9 cellular contexts compared by ENCODE assay signal in genomic region chr21:44083631-44084291, GRCh38. TPM values are rescaled to one million over a fixed set of nuclear protein-coding genes. Genes with fewer than 3 reads are reported as not detected.
A peak's percentile ranks its signal among the peaks of the same experiment; 100 is the strongest.
DNase-seq lines count a peak whose midpoint lies in the region; FAIRE-seq and TF ChIP-seq lines count a peak whose summit lies in the region.
"Had no signal": no experiment of that assay in that cellular context is flagged by ENCODE, and none has a peak within 500 bp of the region (broad histone marks: within the 10 kb centered on the region; RNA-seq: fewer than 3 reads in every experiment).

No MANE protein-coding gene starts in this region.

- H3K27me3 ChIP-seq in subcutaneous abdominal adipose tissue (ENCODE audit: control insufficient read depth in 5 of 5, insufficient read depth in 4 of 5, low read length in 5 of 5), result no peaks in the 10 kb centered on the region

- peaks cover 14 to 90% (median 82%) of the 10 kb centered on the region in 5 donors for H3K36me3 ChIP-seq in subcutaneous abdominal adipose tissue (ENCODE audit: control insufficient read depth in 5 of 5, insufficient read depth in 5 of 5, low read length in 5 of 5)

- H3K4me1 ChIP-seq in subcutaneous abdominal adipose tissue (ENCODE audit: control insufficient read depth in 5 of 5, insufficient read depth in 5 of 5, low read length in 5 of 5), result peaks cover 2 to 44% (median 23%) of the 10 kb centered on the region in 5 donors

- H3K27me3 Mint-ChIP-seq in activated naive CD8-positive, alpha-beta T cell, result no peaks in the 10 kb centered on the region
- H3K27me3 Mint-ChIP-seq in mesothelial cell of epicardium (ENCODE audit: low read depth), result no peaks in the 10 kb centered on the region

- H3K4me1 Mint-ChIP-seq in activated naive CD8-positive, alpha-beta T cell (ENCODE audit: low read depth), result peaks cover 89% of the 10 kb centered on the region
- peaks cover 20% of the 10 kb centered on the region for H3K4me1 Mint-ChIP-seq in mesothelial cell of epicardium

- FAIRE-seq in D721Med (lab: Jason Lieb, UNC), result no peak

- peak overlapping the region; percentile 75 for H3K4me3 Mint-ChIP-seq in activated naive CD8-positive, alpha-beta T cell
- H3K4me3 Mint-ChIP-seq in mesothelial cell of epicardium, result no peak overlapping the region

- peak overlapping the region; percentile 95 for H3K27ac Mint-ChIP-seq in activated naive CD8-positive, alpha-beta T cell
- H3K27ac Mint-ChIP-seq in mesothelial cell of epicardium, result peak overlapping the region; percentile 95

- DNase-seq in activated CD4-positive, alpha-beta T cell treated with anti-CD3 and anti-CD28 coated beads for 48 hours, result peak; percentile 77
- DNase-seq in mesothelial cell of epicardium (ENCODE audit: low spot score in 2 of 2, unreplicated experiment in 2 of 2), result no peak
- DNase-seq in HK-2 (ENCODE audit: unreplicated experiment), result no peak
- DNase-seq in D721Med (ENCODE audit: insufficient read length, low spot score), result no peak
- no peak for DNase-seq in COR-L47 (lab: John Stamatoyannopoulos, UW)
- no peak for DNase-seq in SHP77 treated with DMSO at 0.1 percent for 48 hours (lab: John Stamatoyannopoulos, UW)
- DNase-seq: NCI-H187 had no signal

- no peaks in the 10 kb centered on the region for H3K9me3 Mint-ChIP-seq in activated naive CD8-positive, alpha-beta T cell (ENCODE audit: low read depth)
- H3K9me3 Mint-ChIP-seq in mesothelial cell of epicardium, result no peaks in the 10 kb centered on the region

- peaks cover 25% of the 10 kb centered on the region for H3K36me3 Mint-ChIP-seq in activated naive CD8-positive, alpha-beta T cell
- H3K36me3 Mint-ChIP-seq in mesothelial cell of epicardium, result peaks cover 36% of the 10 kb centered on the region

- H3K4me3 ChIP-seq in subcutaneous abdominal adipose tissue (ENCODE audit: low read depth in 1 of 5, low read length in 5 of 5), result no peak overlapping the region

- H3K9me3 ChIP-seq in subcutaneous abdominal adipose tissue (ENCODE audit: control insufficient read depth in 5 of 5, low read length in 5 of 5), result no peaks in the 10 kb centered on the region

- H3K27ac ChIP-seq in subcutaneous abdominal adipose tissue (ENCODE audit: low read depth, low read length), result peak overlapping the region; percentile 30

- peak overlapping the region in 2 of 5 donors; percentile 19 to 52 for H3K9ac ChIP-seq in subcutaneous abdominal adipose tissue (ENCODE audit: low read length in 5 of 5)

- TF ChIP-seq CTCF in mesothelial cell of epicardium (IDR thresholded peaks at IDR 0.05; ENCODE audit: unreplicated experiment) (no peak), D721Med (IDR thresholded peaks at IDR 0.05; ENCODE audit: insufficient read depth, missing control alignments) (no peak)

RNA-seq across cellular contexts. Expression of gene PWP2, which starts 23.4 kb away (rescaled TPM):
- total RNA-seq in mesothelial cell of epicardium, result 2.3 to 7.5 TPM (median 3.1 TPM) in 3 replicates

RNA-seq across cellular contexts. Expression of gene GATD3, which starts 49.7 kb away (rescaled TPM):
- 17.2 to 20.4 TPM (median 18.8 TPM) in 3 replicates for total RNA-seq in mesothelial cell of epicardium
